ENCODE assay signal across 31 cellular contexts in the genomic region with DNA sequence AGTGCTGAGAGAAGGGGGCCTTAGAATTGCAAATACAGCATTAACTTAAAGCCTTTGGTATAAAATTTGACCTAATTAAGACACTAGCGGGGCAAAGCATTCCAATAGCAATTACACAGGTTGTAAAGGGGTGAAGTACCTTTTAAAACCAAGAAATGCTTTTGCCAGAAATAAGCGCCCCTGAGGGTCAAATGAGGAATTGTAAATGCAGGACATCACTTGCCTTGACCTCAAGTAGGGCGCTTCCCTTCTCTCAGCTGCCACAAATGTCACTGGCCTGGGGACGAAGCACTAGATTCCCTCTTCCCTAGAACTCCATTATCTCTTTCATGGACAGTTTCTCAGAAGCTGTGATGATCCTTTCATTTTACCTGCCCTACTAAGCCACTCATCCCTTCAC. TPM values are rescaled to one million over a fixed set of nuclear protein-coding genes. Genes with fewer than 3 reads are reported as not detected.
"Had no signal": no experiment of that assay in that cellular context is flagged by ENCODE, and none has a peak within 500 bp of the region (broad histone marks: within the 10 kb centered on the region; RNA-seq: fewer than 3 reads in every experiment).

No MANE protein-coding gene starts in this region.

- FAIRE-seq: bronchial epithelial cell, TTC549 had no signal

- H3K4me1 Mint-ChIP-seq: activated B cell treated with CpG ODN at 0.5 μM for 24 hours; activated CD8-positive, alpha-beta memory T cell treated with anti-CD3 and anti-CD28 coated beads, Interleukin-2, amount 10 ng/mL, durations not matched to agents 7 days and 5 days; activated naive CD4-positive, alpha-beta T cell treated with anti-CD3 and anti-CD28 coated beads, Interleukin-2, amount 10 ng/mL, durations not matched to agents 7 days and 5 days; activated naive CD8-positive, alpha-beta T cell treated with anti-CD3 and anti-CD28 coated beads, Interleukin-2, amount 50 U/mL, for 24 hours had no signal

- H3K9me3 ChIP-seq: Peyer's patch, SJSA1, SK-N-SH had no signal

- H3K9ac ChIP-seq: SK-N-SH had no signal

- H3K27ac Mint-ChIP-seq: activated B cell treated with CpG ODN at 0.5 μM for 24 hours; activated CD4-positive, alpha-beta memory T cell treated with anti-CD3 and anti-CD28 coated beads for 36 hours; activated CD8-positive, alpha-beta memory T cell treated with anti-CD3 and anti-CD28 coated beads, Interleukin-2, amount 10 ng/mL, durations not matched to agents 7 days and 5 days; activated naive CD4-positive, alpha-beta T cell treated with anti-CD3 and anti-CD28 coated beads, Interleukin-2, amount 10 ng/mL, durations not matched to agents 7 days and 5 days; activated naive CD8-positive, alpha-beta T cell; activated naive CD8-positive, alpha-beta T cell treated with anti-CD3 and anti-CD28 coated beads, Interleukin-2, amount 50 U/mL, for 24 hours; T-helper 1 cell treated with Interleukin-12 subunit alpha and Interleukin-12 subunit beta and Interleukin-4 antibody, amounts not matched to agents 30 μg/mL and 1 μg/mL, for 36 hours; T-helper 2 cell treated with Interferon-gamma antibody and Interleukin-4, amounts not matched to agents 5 μg/mL and 100 μg/mL, for 36 hours had no signal

- H3K27ac ChIP-seq: Peyer's patch, SJSA1 had no signal

- H3K27me3 Mint-ChIP-seq: activated B cell treated with CpG ODN at 0.5 μM for 24 hours; activated CD4-positive, alpha-beta memory T cell treated with anti-CD3 and anti-CD28 coated beads for 36 hours; activated CD8-positive, alpha-beta memory T cell treated with anti-CD3 and anti-CD28 coated beads, Interleukin-2, amount 10 ng/mL, durations not matched to agents 7 days and 5 days; activated naive CD4-positive, alpha-beta T cell treated with anti-CD3 and anti-CD28 coated beads, Interleukin-2, amount 10 ng/mL, durations not matched to agents 7 days and 5 days; activated naive CD8-positive, alpha-beta T cell; activated naive CD8-positive, alpha-beta T cell treated with anti-CD3 and anti-CD28 coated beads, Interleukin-2, amount 50 U/mL, for 24 hours; brain had no signal

- DNase-seq: activated B cell treated with CpG ODN at 0.5 μM for 24 hours; activated CD4-positive, alpha-beta memory T cell treated with anti-CD3 and anti-CD28 coated beads for 36 hours; activated CD4-positive, alpha-beta T cell treated with anti-CD3 and anti-CD28 coated beads for 4 hours; activated CD4-positive, alpha-beta T cell treated with anti-CD3 and anti-CD28 coated beads, Interleukin-2, amount 50 U/mL, for 1 hour; activated CD4-positive, CD25-positive, alpha-beta regulatory T cell treated with anti-CD3 and anti-CD28 coated beads, Interleukin-2, amount 50 U/mL, for 72 hours; activated CD8-positive, alpha-beta memory T cell treated with anti-CD3 and anti-CD28 coated beads for 24 hours; activated CD8-positive, alpha-beta memory T cell treated with anti-CD3 and anti-CD28 coated beads, Interleukin-2, amount 10 ng/mL, durations not matched to agents 7 days and 5 days; activated CD8-positive, alpha-beta memory T cell treated with anti-CD3 and anti-CD28 coated beads, Interleukin-2, amount 50 U/mL, for 48 hours; activated effector memory CD4-positive, alpha-beta T cell treated with Interleukin-2 at 50 U/mL for 16 hours; activated naive CD4-positive, alpha-beta T cell treated with anti-CD3 and anti-CD28 coated beads, Interleukin-2, amount 10 ng/mL, durations not matched to agents 7 days and 5 days; activated naive CD8-positive, alpha-beta T cell treated with anti-CD3 and anti-CD28 coated beads, Interleukin-2, amount 50 U/mL, for 24 hours; activated T-cell treated with anti-CD3 and anti-CD28 coated beads, Interleukin-2, amount 50 U/mL, for 48 hours; anterior cingulate cortex; caudate nucleus; cerebellar nuclear complex; NCI-H1048; NCI-H146; NCI-H187; NCI-H345; Peyer's patch; RPMI8226; SHP77 treated with DMSO at 0.1 percent for 48 hours; SK-N-SH had no signal

- H3K36me3 ChIP-seq: Peyer's patch, SJSA1 had no signal

- H3K9me3 Mint-ChIP-seq: activated B cell treated with CpG ODN at 0.5 μM for 24 hours; activated CD4-positive, alpha-beta memory T cell treated with anti-CD3 and anti-CD28 coated beads for 36 hours; activated naive CD4-positive, alpha-beta T cell treated with anti-CD3 and anti-CD28 coated beads, Interleukin-2, amount 10 ng/mL, durations not matched to agents 7 days and 5 days; activated naive CD8-positive, alpha-beta T cell treated with anti-CD3 and anti-CD28 coated beads, Interleukin-2, amount 50 U/mL, for 24 hours; brain; T-helper 1 cell treated with Interleukin-12 subunit alpha and Interleukin-12 subunit beta and Interleukin-4 antibody, amounts not matched to agents 30 μg/mL and 1 μg/mL, for 36 hours; T-helper 2 cell treated with Interferon-gamma antibody and Interleukin-4, amounts not matched to agents 5 μg/mL and 100 μg/mL, for 36 hours had no signal

- H3K4me3 Mint-ChIP-seq: activated B cell treated with CpG ODN at 0.5 μM for 24 hours; activated CD4-positive, alpha-beta memory T cell treated with anti-CD3 and anti-CD28 coated beads for 36 hours; activated CD8-positive, alpha-beta memory T cell treated with anti-CD3 and anti-CD28 coated beads, Interleukin-2, amount 10 ng/mL, durations not matched to agents 7 days and 5 days; activated naive CD4-positive, alpha-beta T cell treated with anti-CD3 and anti-CD28 coated beads, Interleukin-2, amount 10 ng/mL, durations not matched to agents 7 days and 5 days; activated naive CD8-positive, alpha-beta T cell; activated naive CD8-positive, alpha-beta T cell treated with anti-CD3 and anti-CD28 coated beads, Interleukin-2, amount 50 U/mL, for 24 hours; brain; T-helper 1 cell treated with Interleukin-12 subunit alpha and Interleukin-12 subunit beta and Interleukin-4 antibody, amounts not matched to agents 30 μg/mL and 1 μg/mL, for 36 hours; T-helper 2 cell treated with Interferon-gamma antibody and Interleukin-4, amounts not matched to agents 5 μg/mL and 100 μg/mL, for 36 hours had no signal

- H3K4me1 ChIP-seq: Peyer's patch had no signal

- H3K27me3 ChIP-seq: Peyer's patch, SJSA1 had no signal

- H3K4me2 ChIP-seq: SK-N-SH had no signal

- H3K36me3 Mint-ChIP-seq: activated CD4-positive, alpha-beta memory T cell treated with anti-CD3 and anti-CD28 coated beads for 36 hours; activated CD8-positive, alpha-beta memory T cell treated with anti-CD3 and anti-CD28 coated beads, Interleukin-2, amount 10 ng/mL, durations not matched to agents 7 days and 5 days; activated naive CD4-positive, alpha-beta T cell treated with anti-CD3 and anti-CD28 coated beads, Interleukin-2, amount 10 ng/mL, durations not matched to agents 7 days and 5 days; activated naive CD8-positive, alpha-beta T cell; brain had no signal

- H3K4me3 ChIP-seq: Peyer's patch, SJSA1 had no signal

RNA-seq across cellular contexts. Expression of gene SEC16B, which starts 48.3 kb away (rescaled TPM):
- total RNA-seq: activated B cell treated with CpG ODN at 0.5 μM for 24 hours; activated CD4-positive, alpha-beta memory T cell treated with anti-CD3 and anti-CD28 coated beads for 36 hours; MCF 10A had no signal
